ENCODE assay signal across 23 cellular contexts in genomic region chr12:120056739-120057138, GRCh38.
"Had no signal": no experiment of that assay in that cellular context is flagged by ENCODE, and none has a peak within 500 bp of the region (broad histone marks: within the 10 kb centered on the region; RNA-seq: fewer than 3 reads in every experiment).

No MANE protein-coding gene starts in this region.

- FAIRE-seq: endometrium, kidney had no signal

- H3K4me2 ChIP-seq: neural progenitor cell, smooth muscle cell had no signal

- H3K36me3 Mint-ChIP-seq: neural progenitor cell had no signal

- H3K27ac ChIP-seq: lower lobe of right lung, neural progenitor cell, sigmoid colon, thoracic aorta, upper lobe of left lung had no signal

- ATAC-seq: activated CD4-positive, alpha-beta T cell treated with anti-CD3 and anti-CD28 coated beads for 36 hours; activated T-cell treated with anti-CD3 and anti-CD28 coated beads, Interleukin-2, amount 50 U/mL, for 72 hours; naive thymus-derived CD8-positive, alpha-beta T cell; stimulated activated naive B cell treated with anti-CD40 and anti-IgM and Interleukin-4, amounts not matched to agents 10 μg/mL and 1 μg/mL and 100 μg/mL, for 72 hours had no signal

- H3K9me3 Mint-ChIP-seq: activated B cell treated with CpG ODN at 0.5 μM for 24 hours had no signal

- H2AFZ ChIP-seq: neural progenitor cell had no signal

- H3K4me3 ChIP-seq: lower lobe of right lung, neural progenitor cell, sigmoid colon, smooth muscle cell, thoracic aorta, upper lobe of left lung had no signal

- H3K4me1 Mint-ChIP-seq: activated B cell treated with CpG ODN at 0.5 μM for 24 hours, brain had no signal

- H3K27ac Mint-ChIP-seq: activated B cell treated with CpG ODN at 0.5 μM for 24 hours; activated CD4-positive, alpha-beta T cell treated with anti-CD3 and anti-CD28 coated beads for 36 hours; activated naive CD4-positive, alpha-beta T cell treated with anti-CD3 and anti-CD28 coated beads, Interleukin-2, amount 10 ng/mL, durations not matched to agents 7 days and 5 days; brain; mesothelial cell of epicardium; neural progenitor cell; stimulated activated naive B cell treated with anti-CD40 and anti-IgM and Interleukin-4, amounts not matched to agents 10 μg/mL and 1 μg/mL and 100 μg/mL, for 72 hours had no signal

- H3K36me3 ChIP-seq: lower lobe of right lung, neural progenitor cell, sigmoid colon, thoracic aorta, upper lobe of left lung had no signal

- H3K4me1 ChIP-seq: lower lobe of right lung, neural progenitor cell, sigmoid colon had no signal

- H3K4me3 Mint-ChIP-seq: activated B cell treated with CpG ODN at 0.5 μM for 24 hours; activated CD4-positive, alpha-beta T cell treated with anti-CD3 and anti-CD28 coated beads for 36 hours; activated naive CD4-positive, alpha-beta T cell treated with anti-CD3 and anti-CD28 coated beads, Interleukin-2, amount 10 ng/mL, durations not matched to agents 7 days and 5 days; activated T-cell treated with anti-CD3 and anti-CD28 coated beads, Interleukin-2, amount 50 U/mL, for 72 hours; brain; mesothelial cell of epicardium; naive thymus-derived CD8-positive, alpha-beta T cell; neural progenitor cell; stimulated activated naive B cell treated with anti-CD40 and anti-IgM and Interleukin-4, amounts not matched to agents 10 μg/mL and 1 μg/mL and 100 μg/mL, for 72 hours had no signal

- H3K27me3 ChIP-seq: neural progenitor cell, sigmoid colon, upper lobe of left lung had no signal

- H3K27me3 Mint-ChIP-seq: activated B cell treated with CpG ODN at 0.5 μM for 24 hours; activated CD4-positive, alpha-beta T cell treated with anti-CD3 and anti-CD28 coated beads for 36 hours; activated naive CD4-positive, alpha-beta T cell treated with anti-CD3 and anti-CD28 coated beads, Interleukin-2, amount 10 ng/mL, durations not matched to agents 7 days and 5 days; naive thymus-derived CD8-positive, alpha-beta T cell had no signal

- H3K9ac ChIP-seq: neural progenitor cell had no signal

- DNase-seq: activated B cell treated with CpG ODN at 0.5 μM for 24 hours; activated CD4-positive, alpha-beta T cell treated with anti-CD3 and anti-CD28 coated beads for 36 hours; activated CD4-positive, alpha-beta T cell treated with anti-CD3 and anti-CD28 coated beads, Interleukin-2, amount 50 U/mL, for 48 hours; activated CD8-positive, alpha-beta memory T cell treated with anti-CD3 and anti-CD28 coated beads, Interleukin-2, amount 50 U/mL, for 48 hours; activated effector memory CD4-positive, alpha-beta T cell treated with Interleukin-2 at 50 U/mL for 16 hours; activated naive CD4-positive, alpha-beta T cell treated with anti-CD3 and anti-CD28 coated beads, Interleukin-2, amount 10 ng/mL, durations not matched to agents 7 days and 5 days; activated T-cell treated with anti-CD3 and anti-CD28 coated beads, Interleukin-2, amount 50 U/mL, for 72 hours; anterior cingulate cortex; foreskin fibroblast; kidney; lower lobe of right lung; naive thymus-derived CD8-positive, alpha-beta T cell; sigmoid colon; stimulated activated CD4-positive, alpha-beta T cell treated with anti-CD3 and anti-CD28 coated beads, Interleukin-15, amount 100 ng/mL, for 24 hours; stimulated activated naive B cell treated with anti-CD40 and anti-IgM and Interleukin-4, amounts not matched to agents 10 μg/mL and 1 μg/mL and 100 μg/mL, for 72 hours; T-helper 9 cell; upper lobe of left lung had no signal

- H3K9me3 ChIP-seq: lower lobe of right lung, sigmoid colon, thoracic aorta, upper lobe of left lung had no signal
